Comparison of ENCODE assay signal across 1 cellular context in the genomic region with DNA sequence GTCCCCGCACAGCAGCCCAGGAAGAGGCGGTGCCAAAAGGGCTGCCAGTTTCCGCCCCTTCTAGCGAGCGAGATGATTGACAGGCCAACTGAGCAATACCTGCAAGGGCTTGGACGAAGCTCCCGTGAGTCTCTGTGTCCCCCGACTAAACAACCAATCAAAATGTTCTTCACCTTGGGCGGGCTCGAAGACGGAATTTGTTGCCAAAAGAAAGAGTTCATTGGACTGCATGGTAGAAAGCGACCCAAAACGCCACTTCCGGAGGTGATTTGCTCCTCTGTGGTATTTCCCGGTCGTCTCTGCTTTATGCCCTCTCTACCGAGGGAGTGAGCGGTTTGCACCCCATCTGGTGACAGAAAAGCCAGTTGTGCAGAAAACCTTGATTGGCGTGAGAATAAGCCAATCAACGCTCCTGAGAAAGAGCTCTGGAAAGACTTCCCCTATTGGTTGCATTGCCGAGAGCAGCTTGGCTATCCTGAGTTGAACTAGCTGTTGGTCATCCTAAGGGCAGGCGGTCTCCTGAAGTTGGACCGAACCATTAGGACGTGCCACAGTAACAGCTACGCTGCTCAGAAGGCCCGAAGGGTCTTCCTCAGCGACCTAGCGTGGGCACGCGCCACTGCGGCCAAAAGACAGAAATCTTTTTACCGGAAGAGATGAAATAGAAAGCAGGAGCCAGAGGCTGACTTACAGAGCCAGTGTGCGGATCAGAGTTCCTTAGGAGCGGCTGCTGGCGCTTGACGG.
TF ChIP-seq lines count a peak whose summit lies in the region.

No MANE protein-coding gene starts in this region.

TF ChIP-seq in HepG2, 621 proteins besides CTCF, POLR2A, EP300 and RAD21 (continued from another document and continues in another):
- TF ChIP-seq, protein P1, sequence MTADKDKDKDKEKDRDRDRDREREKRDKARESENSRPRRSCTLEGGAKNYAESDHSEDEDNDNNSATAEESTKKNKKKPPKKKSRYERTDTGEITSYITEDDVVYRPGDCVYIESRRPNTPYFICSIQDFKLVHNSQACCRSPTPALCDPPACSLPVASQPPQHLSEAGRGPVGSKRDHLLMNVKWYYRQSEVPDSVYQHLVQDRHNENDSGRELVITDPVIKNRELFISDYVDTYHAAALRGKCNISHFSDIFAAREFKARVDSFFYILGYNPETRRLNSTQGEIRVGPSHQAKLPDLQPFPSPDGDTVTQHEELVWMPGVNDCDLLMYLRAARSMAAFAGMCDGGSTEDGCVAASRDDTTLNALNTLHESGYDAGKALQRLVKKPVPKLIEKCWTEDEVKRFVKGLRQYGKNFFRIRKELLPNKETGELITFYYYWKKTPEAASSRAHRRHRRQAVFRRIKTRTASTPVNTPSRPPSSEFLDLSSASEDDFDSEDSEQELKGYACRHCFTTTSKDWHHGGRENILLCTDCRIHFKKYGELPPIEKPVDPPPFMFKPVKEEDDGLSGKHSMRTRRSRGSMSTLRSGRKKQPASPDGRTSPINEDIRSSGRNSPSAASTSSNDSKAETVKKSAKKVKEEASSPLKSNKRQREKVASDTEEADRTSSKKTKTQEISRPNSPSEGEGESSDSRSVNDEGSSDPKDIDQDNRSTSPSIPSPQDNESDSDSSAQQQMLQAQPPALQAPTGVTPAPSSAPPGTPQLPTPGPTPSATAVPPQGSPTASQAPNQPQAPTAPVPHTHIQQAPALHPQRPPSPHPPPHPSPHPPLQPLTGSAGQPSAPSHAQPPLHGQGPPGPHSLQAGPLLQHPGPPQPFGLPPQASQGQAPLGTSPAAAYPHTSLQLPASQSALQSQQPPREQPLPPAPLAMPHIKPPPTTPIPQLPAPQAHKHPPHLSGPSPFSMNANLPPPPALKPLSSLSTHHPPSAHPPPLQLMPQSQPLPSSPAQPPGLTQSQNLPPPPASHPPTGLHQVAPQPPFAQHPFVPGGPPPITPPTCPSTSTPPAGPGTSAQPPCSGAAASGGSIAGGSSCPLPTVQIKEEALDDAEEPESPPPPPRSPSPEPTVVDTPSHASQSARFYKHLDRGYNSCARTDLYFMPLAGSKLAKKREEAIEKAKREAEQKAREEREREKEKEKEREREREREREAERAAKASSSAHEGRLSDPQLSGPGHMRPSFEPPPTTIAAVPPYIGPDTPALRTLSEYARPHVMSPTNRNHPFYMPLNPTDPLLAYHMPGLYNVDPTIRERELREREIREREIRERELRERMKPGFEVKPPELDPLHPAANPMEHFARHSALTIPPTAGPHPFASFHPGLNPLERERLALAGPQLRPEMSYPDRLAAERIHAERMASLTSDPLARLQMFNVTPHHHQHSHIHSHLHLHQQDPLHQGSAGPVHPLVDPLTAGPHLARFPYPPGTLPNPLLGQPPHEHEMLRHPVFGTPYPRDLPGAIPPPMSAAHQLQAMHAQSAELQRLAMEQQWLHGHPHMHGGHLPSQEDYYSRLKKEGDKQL (CRISPR knock-in tag; IDR thresholded peaks at IDR 0.05; ENCODE audit: low read depth) = no peak
- TF ChIP-seq NPAS2 (CRISPR knock-in tag; IDR thresholded peaks at IDR 0.05; ENCODE audit: borderline replicate concordance) (no peak), ZNF3 (CRISPR knock-in tag; IDR thresholded peaks at IDR 0.05) (0 out of 2 replicates have a peak, but pooled peaks have one; percentile 48), GPN1 (CRISPR knock-in tag; IDR thresholded peaks at IDR 0.05; ENCODE audit: borderline replicate concordance) (no peak), GATAD1 (CRISPR knock-in tag; IDR thresholded peaks at IDR 0.05) (peak; percentile 79), MYPOP (CRISPR knock-in tag; IDR thresholded peaks at IDR 0.05) (peak; percentile 44; the same call in 1 of the 2 replicates), ZNF558 (CRISPR knock-in tag; IDR thresholded peaks at IDR 0.05; ENCODE audit: borderline replicate concordance) (no peak), STAT5B (CRISPR knock-in tag; IDR thresholded peaks at IDR 0.05) (no peak), MAZ (IDR thresholded peaks at IDR 0.05; ENCODE audit: borderline replicate concordance, low read depth, low read length) (no peak), MAZ (CRISPR knock-in tag; IDR thresholded peaks at IDR 0.05; ENCODE audit: low read depth) (peak; percentile 69; the same call in 1 of the 2 replicates), FOSL2 (CRISPR knock-in tag; IDR thresholded peaks at IDR 0.05) (no peak), ZMAT3 (CRISPR knock-in tag; conservative IDR thresholded peaks at IDR 0.05) (peak; percentile 87; the same call in 1 of the 2 replicates), FOXC1 (CRISPR knock-in tag; IDR thresholded peaks at IDR 0.05; ENCODE audit: borderline replicate concordance) (peak; percentile 78; the same call in 1 of the 2 replicates), ZSCAN30 (CRISPR knock-in tag; IDR thresholded peaks at IDR 0.05) (no peak), MNT (IDR thresholded peaks at IDR 0.05) (no peak), ZNF20 (CRISPR knock-in tag; IDR thresholded peaks at IDR 0.05) (no peak), ZNF263 (CRISPR knock-in tag; IDR thresholded peaks at IDR 0.05) (0 out of 2 replicates have a peak, but pooled peaks have one; percentile 20), PPARG (CRISPR knock-in tag; conservative IDR thresholded peaks at IDR 0.05) (no peak; the same call in 1 of the 2 replicates), ZFP82 (CRISPR knock-in tag; IDR thresholded peaks at IDR 0.05; ENCODE audit: borderline replicate concordance) (no peak), PRPF4 (IDR thresholded peaks at IDR 0.05; ENCODE audit: low read depth, low read length, poor library complexity, severe bottlenecking) (no peak), ZNF816 (CRISPR knock-in tag; IDR thresholded peaks at IDR 0.05; ENCODE audit: borderline replicate concordance) (no peak; the same call in 1 of the 2 replicates), ZNF567 (CRISPR knock-in tag; IDR thresholded peaks at IDR 0.05; ENCODE audit: borderline replicate concordance) (no peak), GATA4 (IDR thresholded peaks at IDR 0.05; ENCODE audit: borderline replicate concordance, low read depth) (0 out of 2 replicates have a peak, but pooled peaks have one; percentile 42), ZNF629 (CRISPR knock-in tag; conservative IDR thresholded peaks at IDR 0.05) (no peak), ZNF563 (CRISPR knock-in tag; IDR thresholded peaks at IDR 0.05) (no peak), PCBP1 (IDR thresholded peaks at IDR 0.05; ENCODE audit: borderline replicate concordance, low read depth, low read length) (no peak), ZBTB8A (CRISPR knock-in tag; IDR thresholded peaks at IDR 0.05; ENCODE audit: borderline replicate concordance, low read depth) (no peak; the same call in 1 of the 2 replicates), RFXANK (CRISPR knock-in tag; IDR thresholded peaks at IDR 0.05) (peak; percentile 89; the same call in 1 of the 2 replicates), ZFY (CRISPR knock-in tag; IDR thresholded peaks at IDR 0.05) (peak; percentile 87), KDM1A (CRISPR knock-in tag; IDR thresholded peaks at IDR 0.05) (no peak), SRSF4 (IDR thresholded peaks at IDR 0.05; ENCODE audit: low read depth, low read length, poor library complexity, severe bottlenecking) (no peak), MXD3 (CRISPR knock-in tag; IDR thresholded peaks at IDR 0.05) (no peak), FOXP1 (IDR thresholded peaks at IDR 0.05) (no peak), FOXP1 (CRISPR knock-in tag; IDR thresholded peaks at IDR 0.05) (no peak), GLI4 (CRISPR knock-in tag; IDR thresholded peaks at IDR 0.05; ENCODE audit: borderline replicate concordance) (no peak), KLF13 (CRISPR knock-in tag; IDR thresholded peaks at IDR 0.05) (no peak), ZSCAN21 (CRISPR knock-in tag; IDR thresholded peaks at IDR 0.05; ENCODE audit: borderline replicate concordance) (peak; percentile 58; the same call in 1 of the 2 replicates), ZNF282 (IDR thresholded peaks at IDR 0.05; ENCODE audit: partially characterized antibody) (no peak), CC2D1A (CRISPR knock-in tag; IDR thresholded peaks at IDR 0.05) (no peak), NCOA1 (CRISPR knock-in tag; IDR thresholded peaks at IDR 0.05) (no peak)
- TF ChIP-seq, protein P2, sequence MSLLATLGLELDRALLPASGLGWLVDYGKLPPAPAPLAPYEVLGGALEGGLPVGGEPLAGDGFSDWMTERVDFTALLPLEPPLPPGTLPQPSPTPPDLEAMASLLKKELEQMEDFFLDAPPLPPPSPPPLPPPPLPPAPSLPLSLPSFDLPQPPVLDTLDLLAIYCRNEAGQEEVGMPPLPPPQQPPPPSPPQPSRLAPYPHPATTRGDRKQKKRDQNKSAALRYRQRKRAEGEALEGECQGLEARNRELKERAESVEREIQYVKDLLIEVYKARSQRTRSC (CRISPR knock-in tag; IDR thresholded peaks at IDR 0.05; ENCODE audit: low read depth) = no peak
- TF ChIP-seq, protein P3, sequence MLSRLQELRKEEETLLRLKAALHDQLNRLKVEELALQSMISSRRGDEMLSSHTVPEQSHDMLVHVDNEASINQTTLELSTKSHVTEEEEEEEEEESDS (CRISPR knock-in tag; IDR thresholded peaks at IDR 0.05; ENCODE audit: borderline replicate concordance) = no peak
- TF ChIP-seq, protein P4, sequence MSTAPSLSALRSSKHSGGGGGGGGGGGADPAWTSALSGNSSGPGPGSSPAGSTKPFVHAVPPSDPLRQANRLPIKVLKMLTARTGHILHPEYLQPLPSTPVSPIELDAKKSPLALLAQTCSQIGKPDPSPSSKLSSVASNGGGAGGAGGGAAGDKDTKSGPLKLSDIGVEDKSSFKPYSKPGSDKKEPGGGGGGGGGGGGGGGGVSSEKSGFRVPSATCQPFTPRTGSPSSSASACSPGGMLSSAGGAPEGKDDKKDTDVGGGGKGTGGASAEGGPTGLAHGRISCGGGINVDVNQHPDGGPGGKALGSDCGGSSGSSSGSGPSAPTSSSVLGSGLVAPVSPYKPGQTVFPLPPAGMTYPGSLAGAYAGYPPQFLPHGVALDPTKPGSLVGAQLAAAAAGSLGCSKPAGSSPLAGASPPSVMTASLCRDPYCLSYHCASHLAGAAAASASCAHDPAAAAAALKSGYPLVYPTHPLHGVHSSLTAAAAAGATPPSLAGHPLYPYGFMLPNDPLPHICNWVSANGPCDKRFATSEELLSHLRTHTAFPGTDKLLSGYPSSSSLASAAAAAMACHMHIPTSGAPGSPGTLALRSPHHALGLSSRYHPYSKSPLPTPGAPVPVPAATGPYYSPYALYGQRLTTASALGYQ (CRISPR knock-in tag; IDR thresholded peaks at IDR 0.05) = no peak
- TF ChIP-seq, protein P5, sequence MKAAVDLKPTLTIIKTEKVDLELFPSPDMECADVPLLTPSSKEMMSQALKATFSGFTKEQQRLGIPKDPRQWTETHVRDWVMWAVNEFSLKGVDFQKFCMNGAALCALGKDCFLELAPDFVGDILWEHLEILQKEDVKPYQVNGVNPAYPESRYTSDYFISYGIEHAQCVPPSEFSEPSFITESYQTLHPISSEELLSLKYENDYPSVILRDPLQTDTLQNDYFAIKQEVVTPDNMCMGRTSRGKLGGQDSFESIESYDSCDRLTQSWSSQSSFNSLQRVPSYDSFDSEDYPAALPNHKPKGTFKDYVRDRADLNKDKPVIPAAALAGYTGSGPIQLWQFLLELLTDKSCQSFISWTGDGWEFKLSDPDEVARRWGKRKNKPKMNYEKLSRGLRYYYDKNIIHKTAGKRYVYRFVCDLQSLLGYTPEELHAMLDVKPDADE (CRISPR knock-in tag; IDR thresholded peaks at IDR 0.05) = no peak
